Comparison of ENCODE assay signal across 19 cellular contexts in the genomic region with DNA sequence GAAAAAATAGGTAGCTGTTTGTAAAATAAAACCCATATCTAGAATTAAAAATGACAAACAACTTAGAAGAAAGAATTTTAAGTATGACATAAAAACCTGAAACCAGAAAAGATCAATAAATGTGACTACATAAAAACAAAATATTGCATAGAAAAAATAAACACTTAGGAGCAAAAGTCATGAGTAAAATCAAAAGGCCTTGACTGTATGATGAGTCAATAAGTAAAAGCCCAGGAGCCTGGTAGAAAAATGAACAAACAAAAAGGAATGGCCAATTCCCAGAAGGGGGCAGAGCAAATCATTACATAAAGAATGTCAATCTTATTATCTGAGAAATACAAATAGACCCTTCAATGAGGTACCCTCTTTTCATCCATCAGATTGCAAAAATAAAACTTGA. TPM values are rescaled to one million over a fixed set of nuclear protein-coding genes. Genes with fewer than 3 reads are reported as not detected.
DNase-seq lines count a peak whose midpoint lies in the region; ATAC-seq, FAIRE-seq and TF ChIP-seq lines count a peak whose summit lies in the region.
"Had no signal": no experiment of that assay in that cellular context is flagged by ENCODE, and none has a peak within 500 bp of the region (broad histone marks: within the 10 kb centered on the region; RNA-seq: fewer than 3 reads in every experiment).

No MANE protein-coding gene starts in this region.

- no peaks in the 10 kb centered on the region for H3K9me3 Mint-ChIP-seq in HFFc6
- H3K9me3 Mint-ChIP-seq: CD8-positive, alpha-beta T cell had no signal

- peaks cover 45% of the 10 kb centered on the region for H3K4me1 Mint-ChIP-seq in HFFc6 (ENCODE audit: low read depth)

- no peaks in the 10 kb centered on the region for H3K36me3 Mint-ChIP-seq in HFFc6 (ENCODE audit: low read depth)
- H3K36me3 Mint-ChIP-seq: CD8-positive, alpha-beta T cell had no signal

- H3K4me3 Mint-ChIP-seq in HFFc6 = no peak overlapping the region; the same call in 1 of the 2 replicates
- H3K4me3 Mint-ChIP-seq: CD8-positive, alpha-beta T cell had no signal

- peak; percentile 37 for TF ChIP-seq CTCF in HFFc6 (IDR thresholded peaks at IDR 0.05)

- H3K27ac Mint-ChIP-seq in HFFc6 = peak overlapping the region; percentile 19; the same call in 1 of the 2 replicates
- H3K27ac Mint-ChIP-seq: CD8-positive, alpha-beta T cell had no signal

- DNase-seq in EH (ENCODE audit: low read depth) (peak; percentile 35), HFFc6 (peak; percentile 37), amniotic epithelial cell (ENCODE audit: low read depth) (peak; percentile 19), NCI-H69 (lab: John Stamatoyannopoulos, UW) (no peak), hepatic stellate cell (ENCODE audit: low spot score) (no peak), SW480 (ENCODE audit: low spot score) (no peak)
- DNase-seq: CD8-positive, alpha-beta T cell; MG63; NCI-H1092; NCI-H1436 treated with DMSO at 0.1 percent for 48 hours; NCI-H2081; NCI-H748 treated with DMSO at 0.1 percent for 48 hours; NK-92 treated with Interleukin-12 subunit alpha and Interleukin-12 subunit beta, amount 100 ng/mL, for 24 hours; SW 1271 had no signal

- H3K27me3 Mint-ChIP-seq in HFFc6 (ENCODE audit: insufficient read depth) = peaks cover 2% of the 10 kb centered on the region; the same call in 1 of the 2 replicates

- peak; percentile 21 for FAIRE-seq in islet of Langerhans (lab: Jason Lieb, UNC)
- FAIRE-seq: A204.1, RCC 7860 had no signal

- no peak for ATAC-seq in HG03139 (IDR thresholded peaks at IDR 0.05; ENCODE audit: unreplicated experiment)
- ATAC-seq: CD8-positive, alpha-beta T cell had no signal

RNA-seq across cellular contexts. Expression of a gene that starts 20.7 kb away (rescaled TPM):
- total RNA-seq in HFFc6 (2021; fragmentation: NEBNext Ultra II Directional; extraction: Animal tissue kit (Norgen Biotek cat#: 25700)) = 10 to 100 TPM; 30.1 to 39.5 (median 36.3) TPM
- total RNA-seq: CD8-positive, alpha-beta T cell; G401 had no signal

Comparison
In these comparisons a context has a peak if more than half of its experiments do, and no peak if none do; other contexts are left out.
1. DNase-seq: peak in EH (single experiment), HFFc6 (single experiment) and amniotic epithelial cell (single experiment); none in NCI-H69 (single experiment), hepatic stellate cell (single experiment) and SW480 (single experiment).